Comparison of ENCODE assay signal across 17 cellular contexts in the genomic region with DNA sequence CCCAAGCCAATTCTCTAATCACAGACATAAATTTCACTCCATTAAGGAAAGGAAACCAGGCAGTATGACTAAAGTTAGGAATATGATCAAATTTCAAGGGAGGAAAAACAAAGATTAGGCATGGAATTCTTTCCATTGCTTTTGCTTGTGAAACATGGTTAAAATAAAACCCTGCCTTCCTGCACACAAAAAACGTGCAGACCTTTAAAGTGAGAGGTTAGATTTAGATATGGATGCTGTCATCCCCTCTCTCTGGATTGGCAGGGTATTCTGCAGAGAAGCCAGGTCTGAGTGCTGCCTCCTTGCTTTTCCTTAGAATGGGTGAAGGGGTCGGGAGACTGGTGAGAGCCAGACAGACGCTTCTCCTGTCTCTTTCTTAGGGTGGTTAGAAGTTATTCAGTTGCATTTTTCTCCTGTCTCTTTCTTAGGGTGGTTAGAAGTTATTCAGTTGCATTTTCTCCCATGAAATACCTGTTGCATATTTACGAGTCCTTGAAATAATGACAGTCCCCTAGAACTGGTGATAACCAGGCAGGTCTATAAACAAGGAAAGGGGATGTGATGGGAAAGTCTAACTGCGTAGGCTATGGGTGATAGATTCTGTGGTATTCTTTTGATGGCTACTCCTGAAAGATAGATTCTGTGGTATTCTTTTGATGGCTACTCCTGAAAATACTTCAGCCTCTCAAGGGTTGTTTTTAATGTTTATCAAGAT.
A peak's percentile ranks its signal among the peaks of the same experiment; 100 is the strongest.
DNase-seq lines count a peak whose midpoint lies in the region; ATAC-seq, FAIRE-seq and TF ChIP-seq lines count a peak whose summit lies in the region.
"Had no signal": no experiment of that assay in that cellular context is flagged by ENCODE, and none has a peak within 500 bp of the region (broad histone marks: within the 10 kb centered on the region; RNA-seq: fewer than 3 reads in every experiment).

No MANE protein-coding gene starts in this region.

- no peaks in the 10 kb centered on the region for H3K36me3 Mint-ChIP-seq in T-cell
- H3K36me3 Mint-ChIP-seq: CD8-positive, alpha-beta memory T cell; stimulated activated effector memory CD8-positive, alpha-beta T cell treated with anti-CD3 and anti-CD28 coated beads, Interleukin-12 subunit alpha, Interleukin-12 subunit beta, amount 100 ng/mL, for 72 hours had no signal

- H3K4me3 Mint-ChIP-seq in T-cell: no peak overlapping the region
- H3K4me3 Mint-ChIP-seq: activated naive CD4-positive, alpha-beta T cell treated with anti-CD3 and anti-CD28 coated beads for 36 hours; CD8-positive, alpha-beta memory T cell; central memory CD8-positive, alpha-beta T cell; stimulated activated effector memory CD8-positive, alpha-beta T cell treated with anti-CD3 and anti-CD28 coated beads, Interleukin-12 subunit alpha, Interleukin-12 subunit beta, amount 100 ng/mL, for 72 hours had no signal

- DNase-seq in AG10803 (ENCODE audit: low read depth): peak; percentile 29
- peak; percentile 3 for DNase-seq in PC-3
- peak; percentile 65 for DNase-seq in endothelial cell of umbilical vein (ENCODE audit: low read depth, low spot score)
- peak; percentile 17 for DNase-seq in myocyte (ENCODE audit: low read depth)
- DNase-seq in foreskin melanocyte: no peak
- no peak for DNase-seq in T-cell
- DNase-seq in urothelium cell line (ENCODE audit: low spot score): no peak
- DNase-seq: activated naive CD4-positive, alpha-beta T cell treated with anti-CD3 and anti-CD28 coated beads for 36 hours; CD8-positive, alpha-beta memory T cell; GDM1; lower lobe of right lung; NCI-H2227 treated with DMSO at 0.1 percent for 48 hours; sigmoid colon had no signal

- H3K4me3 ChIP-seq in AG10803 (ENCODE audit: low read length) (no peak overlapping the region), PC-3 (ENCODE audit: low read length) (no peak overlapping the region), endothelial cell of umbilical vein (replicated peaks in 1 of 3; ENCODE audit: insufficient read depth in 1 of 3, low read depth in 1 of 3, low read length in 3 of 3) (no peak overlapping the region)
- H3K4me3 ChIP-seq: lower lobe of right lung, sigmoid colon had no signal

- CTCF ChIA-PET in PC-3 (lab: Charles Lee) (no interaction called here), endothelial cell of umbilical vein (lab: Charles Lee) (no interaction called here), T-cell (lab: Charles Lee) (no interaction called here)

- H3K79me2 ChIP-seq in PC-3 (ENCODE audit: low read length): no peaks in the 10 kb centered on the region
- no peaks in the 10 kb centered on the region for H3K79me2 ChIP-seq in endothelial cell of umbilical vein (ENCODE audit: control insufficient read depth, insufficient read depth, low read length)

- FAIRE-seq in endothelial cell of umbilical vein (lab: Jason Lieb, UNC) (peak; percentile 37), urothelium cell line (lab: Jason Lieb, UNC) (no peak)

- H4K20me1 ChIP-seq in PC-3 (ENCODE audit: low read length): no peaks in the 10 kb centered on the region
- H4K20me1 ChIP-seq in endothelial cell of umbilical vein (replicated peaks; ENCODE audit: control insufficient read depth, extremely low read depth, insufficient read depth, low read length): no peaks in the 10 kb centered on the region

- POLR2A ChIA-PET in PC-3 (lab: Charles Lee; ENCODE audit: unreplicated experiment) (no interaction called here), endothelial cell of umbilical vein (lab: Charles Lee) (no interaction called here), T-cell (lab: Charles Lee) (no interaction called here)

- intact Hi-C loops in PC-3 (cut with micrococcal nuclease): loop anchor here (5.0 kb wide), 2 partner anchors 102 to 108 kb away; no protein-coding TSS in a partner anchor
- intact Hi-C loops in endothelial cell of umbilical vein (cut with micrococcal nuclease): loop anchor here (5.0 to 10.0 kb wide), 4 partner anchors 305 to 702 kb away; no protein-coding TSS in a partner anchor

- no peaks in the 10 kb centered on the region for H3F3A ChIP-seq in PC-3 (ENCODE audit: low read length, unreplicated experiment)

- no peaks in the 10 kb centered on the region for H3K9me3 Mint-ChIP-seq in T-cell
- H3K9me3 Mint-ChIP-seq: activated naive CD4-positive, alpha-beta T cell treated with anti-CD3 and anti-CD28 coated beads for 36 hours; CD8-positive, alpha-beta memory T cell; central memory CD8-positive, alpha-beta T cell; stimulated activated effector memory CD8-positive, alpha-beta T cell treated with anti-CD3 and anti-CD28 coated beads, Interleukin-12 subunit alpha, Interleukin-12 subunit beta, amount 100 ng/mL, for 72 hours had no signal

- H3K4me2 ChIP-seq in PC-3 (ENCODE audit: low read length) (peak overlapping the region; percentile 39; the same call in 1 of the 2 replicates), endothelial cell of umbilical vein (ENCODE audit: insufficient read depth, low read length) (peak overlapping the region; percentile 44)

- H3K27me3 ChIP-seq in PC-3 (ENCODE audit: low read length): no peaks in the 10 kb centered on the region
- H3K27me3 ChIP-seq in endothelial cell of umbilical vein (ENCODE audit: control insufficient read depth in 2 of 2, insufficient read depth in 2 of 2, low read length in 2 of 2): peaks cover 9 to 16% of the 10 kb centered on the region in 2 experiments
- H3K27me3 ChIP-seq: sigmoid colon had no signal

- TF ChIP-seq POLR2A in endothelial cell of umbilical vein (IDR thresholded peaks at IDR 0.05; ENCODE audit: low read depth, low read length): no peak

- H3K9me3 ChIP-seq in PC-3 (ENCODE audit: low read length): no peaks in the 10 kb centered on the region
- H3K9me3 ChIP-seq in endothelial cell of umbilical vein (replicated peaks; ENCODE audit: control insufficient read depth, insufficient read depth, low read length): no peaks in the 10 kb centered on the region
- H3K9me3 ChIP-seq: lower lobe of right lung, sigmoid colon had no signal

- no TSS peak for BruUV-seq in PC-3 (replicated peaks; lab: Mats Ljungman, UMichigan)
- BruUV-seq in endothelial cell of umbilical vein (replicated peaks; lab: Mats Ljungman, UMichigan): no TSS peak

- no peak overlapping the region for H3K27ac Mint-ChIP-seq in T-cell
- H3K27ac Mint-ChIP-seq: activated naive CD4-positive, alpha-beta T cell treated with anti-CD3 and anti-CD28 coated beads for 36 hours; CD8-positive, alpha-beta memory T cell; stimulated activated effector memory CD8-positive, alpha-beta T cell treated with anti-CD3 and anti-CD28 coated beads, Interleukin-12 subunit alpha, Interleukin-12 subunit beta, amount 100 ng/mL, for 72 hours had no signal

- H3K9me1 ChIP-seq in endothelial cell of umbilical vein (replicated peaks; ENCODE audit: control insufficient read depth, extremely low read depth, insufficient read depth, low read length): no peaks in the 10 kb centered on the region

- H3K36me3 ChIP-seq in PC-3 (ENCODE audit: low read depth, low read length) (no peaks in the 10 kb centered on the region), endothelial cell of umbilical vein (ENCODE audit: control insufficient read depth in 2 of 2, extremely low read depth in 1 of 2, insufficient read depth in 2 of 2, low read length in 2 of 2) (no peaks in the 10 kb centered on the region)
- H3K36me3 ChIP-seq: lower lobe of right lung, sigmoid colon had no signal

- H3K9ac ChIP-seq in PC-3 (ENCODE audit: low read length): no peak overlapping the region
- no peak overlapping the region for H3K9ac ChIP-seq in endothelial cell of umbilical vein (replicated peaks; ENCODE audit: extremely low read depth, insufficient read depth, low read length)

- dilution Hi-C loops in endothelial cell of umbilical vein (cut with MboI; ENCODE audit: extremely low pct_ligation_motif_present, low sequenced_read_pairs): no loop called here

- peaks cover 0 to 2% (median 0%) of the 10 kb centered on the region in 3 donors for H3K4me1 Mint-ChIP-seq in T-cell
- H3K4me1 Mint-ChIP-seq: central memory CD8-positive, alpha-beta T cell had no signal

- H3K27ac ChIP-seq in PC-3 (ENCODE audit: low read length) (no peak overlapping the region), endothelial cell of umbilical vein (ENCODE audit: insufficient read depth, low read depth, low read length) (no peak overlapping the region)
- H3K27ac ChIP-seq: lower lobe of right lung, sigmoid colon, VCaP had no signal

- H3K9me2 ChIP-seq in PC-3 (replicated peaks; ENCODE audit: low read length): no peaks in the 10 kb centered on the region

- no peak for TF ChIP-seq CTCF in AG10803 (conservative IDR thresholded peaks at IDR 0.05; ENCODE audit: low read length)
- no peak for TF ChIP-seq CTCF in PC-3 (conservative IDR thresholded peaks at IDR 0.05; ENCODE audit: low read depth, low read length)
- no peak for TF ChIP-seq CTCF in endothelial cell of umbilical vein (IDR thresholded peaks at IDR 0.05; ENCODE audit: extremely low read depth in 1 of 2, insufficient read depth in 1 of 2, low read depth in 1 of 2, low read length in 2 of 2)

- H3K27me3 Mint-ChIP-seq in T-cell: peaks cover 0 to 3% of the 10 kb centered on the region in 2 donors
- H3K27me3 Mint-ChIP-seq: central memory CD8-positive, alpha-beta T cell had no signal

- H3K4me1 ChIP-seq in PC-3 (ENCODE audit: insufficient read depth, low read length) (peaks cover 45% of the 10 kb centered on the region), endothelial cell of umbilical vein (ENCODE audit: control insufficient read depth, extremely low read depth, insufficient read depth, low read length) (peaks cover 23% of the 10 kb centered on the region)

- no peak for ATAC-seq in PC-3
- no peak for ATAC-seq in GM18873 (IDR thresholded peaks at IDR 0.05; ENCODE audit: low FRiP score, unreplicated experiment)
- ATAC-seq in T-cell (replicated peaks in 1 of 4): no peak
- ATAC-seq: lower lobe of right lung; stimulated activated effector memory CD8-positive, alpha-beta T cell treated with anti-CD3 and anti-CD28 coated beads, Interleukin-12 subunit alpha, Interleukin-12 subunit beta, amount 100 ng/mL, for 72 hours had no signal

- no peak overlapping the region for H2AFZ ChIP-seq in PC-3 (ENCODE audit: low read length)
- no peak overlapping the region for H2AFZ ChIP-seq in endothelial cell of umbilical vein (ENCODE audit: low read depth, low read length)

TF ChIP-seq in endothelial cell of umbilical vein, 7 proteins besides CTCF, POLR2A, EP300 and RAD21:
- TF ChIP-seq FOS (IDR thresholded peaks at IDR 0.05; ENCODE audit: borderline replicate concordance, insufficient read depth, low read length) (no peak), GATA2 (IDR thresholded peaks at IDR 0.05; ENCODE audit: insufficient read depth, insufficient read length, low read depth, low read length) (peak; percentile 41)

Comparison
In these comparisons a context has a peak if more than half of its experiments do, and no peak if none do; other contexts are left out.
1. DNase-seq: peak in AG10803 (single experiment), PC-3 (single experiment), endothelial cell of umbilical vein (single experiment) and myocyte (single experiment); none in foreskin melanocyte (single experiment), T-cell (0 of 34) and urothelium cell line (single experiment).